11 cellular contexts compared by ENCODE assay signal in genomic region chr5:16626696-16627264, GRCh38. TPM values are rescaled to one million over a fixed set of nuclear protein-coding genes. Genes with fewer than 3 reads are reported as not detected.
DNase-seq lines count a peak whose midpoint lies in the region; ATAC-seq lines count a peak whose summit lies in the region.
"Had no signal": no experiment of that assay in that cellular context is flagged by ENCODE, and none has a peak within 500 bp of the region (broad histone marks: within the 10 kb centered on the region; RNA-seq: fewer than 3 reads in every experiment).

No MANE protein-coding gene starts in this region.

- no peaks in the 10 kb centered on the region for H3K27me3 Mint-ChIP-seq in activated CD8-positive, alpha-beta T cell treated with anti-CD3 and anti-CD28 coated beads, Interleukin-2, amount 10 ng/mL, durations not matched to agents 7 days and 5 days (ENCODE audit: low read depth)

- H3K9me3 ChIP-seq in right cardiac atrium (ENCODE audit: control insufficient read depth, low read length) (no peaks in the 10 kb centered on the region), subcutaneous abdominal adipose tissue (ENCODE audit: control insufficient read depth in 5 of 5, low read length in 5 of 5) (no peaks in the 10 kb centered on the region)

- peak overlapping the region; percentile 47 for H3K4me3 ChIP-seq in right cardiac atrium (ENCODE audit: low read length)
- no peak overlapping the region for H3K4me3 ChIP-seq in subcutaneous abdominal adipose tissue (ENCODE audit: low read depth in 1 of 5, low read length in 5 of 5)

- CTCF ChIA-PET in activated CD8-positive, alpha-beta T cell treated with anti-CD3 and anti-CD28 coated beads, Interleukin-2, amount 10 ng/mL, durations not matched to agents 7 days and 5 days (lab: Charles Lee): interaction anchor here (1.2 to 3.2 kb wide), 8 partner anchors 10 to 171 kb away, joined by 3 to 42 read pairs (median 4); partner anchors contain the start of gene RETREG1

- H3K27ac ChIP-seq in right cardiac atrium (ENCODE audit: low read length) (peak overlapping the region; percentile 89), subcutaneous abdominal adipose tissue (ENCODE audit: low read depth, low read length) (peak overlapping the region; percentile 86)

- 59% methylated on average over 5 of the region's 5 CpGs for WGBS in right cardiac atrium

- DNase-seq in right cardiac atrium (no peak), left ventricle myocardium superior (no peak), NCI-H69 (lab: John Stamatoyannopoulos, UW) (no peak), UCSD-AML1 (lab: John Stamatoyannopoulos, UW; ENCODE audit: unreplicated experiment) (no peak)
- DNase-seq in activated CD8-positive, alpha-beta T cell treated with anti-CD3 and anti-CD28 coated beads, Interleukin-2, amount 10 ng/mL, durations not matched to agents 7 days and 5 days: peak; percentile 72
- DNase-seq: NK-92 treated with Interleukin-12 subunit alpha and Interleukin-12 subunit beta, amount 100 ng/mL, for 24 hours; nucleus accumbens had no signal

- intact Hi-C loops in right cardiac atrium (cut with DNase I): loop anchor here in 1 of 4 donors (10.0 kb wide), 1 partner anchor 122 kb away; no protein-coding TSS in a partner anchor
- intact Hi-C loops in left ventricle myocardium superior (cut with micrococcal nuclease): no loop called here

- H3K4me1 Mint-ChIP-seq in activated CD8-positive, alpha-beta T cell treated with anti-CD3 and anti-CD28 coated beads, Interleukin-2, amount 10 ng/mL, durations not matched to agents 7 days and 5 days (ENCODE audit: low read depth): peaks cover 55% of the 10 kb centered on the region

- ATAC-seq in right cardiac atrium (peak in 1 of 2 donors; percentile 6), left ventricle myocardium superior (no peak), HG03196 (IDR thresholded peaks at IDR 0.05; ENCODE audit: unreplicated experiment) (peak; percentile 57), HG02763 (IDR thresholded peaks at IDR 0.05; ENCODE audit: unreplicated experiment) (no peak)
- peak; percentile 84 for ATAC-seq in activated CD8-positive, alpha-beta T cell treated with anti-CD3 and anti-CD28 coated beads, Interleukin-2, amount 10 ng/mL, durations not matched to agents 7 days and 5 days

- POLR2A ChIA-PET in activated CD8-positive, alpha-beta T cell treated with anti-CD3 and anti-CD28 coated beads, Interleukin-2, amount 10 ng/mL, durations not matched to agents 7 days and 5 days (lab: Charles Lee): interaction anchor here (0.9 to 6.8 kb wide), 2 partner anchors 10 to 35 kb away, joined by 4 to 136 read pairs; partner anchors contain the start of gene RETREG1

- H3K9ac ChIP-seq in subcutaneous abdominal adipose tissue (ENCODE audit: low read length in 5 of 5): no peak overlapping the region

- peak overlapping the region; percentile 58 for H3K4me3 Mint-ChIP-seq in activated CD8-positive, alpha-beta T cell treated with anti-CD3 and anti-CD28 coated beads, Interleukin-2, amount 10 ng/mL, durations not matched to agents 7 days and 5 days
- H3K4me3 Mint-ChIP-seq: B cell had no signal

- no peaks in the 10 kb centered on the region for H3K9me3 Mint-ChIP-seq in activated CD8-positive, alpha-beta T cell treated with anti-CD3 and anti-CD28 coated beads, Interleukin-2, amount 10 ng/mL, durations not matched to agents 7 days and 5 days (ENCODE audit: insufficient read depth)

- H3K27me3 ChIP-seq in right cardiac atrium (ENCODE audit: control insufficient read depth, insufficient read depth) (no peaks in the 10 kb centered on the region), subcutaneous abdominal adipose tissue (ENCODE audit: control insufficient read depth in 5 of 5, insufficient read depth in 4 of 5, low read length in 5 of 5) (no peaks in the 10 kb centered on the region)

- no peaks in the 10 kb centered on the region for H3K36me3 ChIP-seq in subcutaneous abdominal adipose tissue (ENCODE audit: control insufficient read depth in 5 of 5, insufficient read depth in 5 of 5, low read length in 5 of 5)

- peak overlapping the region; percentile 96 for H3K27ac Mint-ChIP-seq in activated CD8-positive, alpha-beta T cell treated with anti-CD3 and anti-CD28 coated beads, Interleukin-2, amount 10 ng/mL, durations not matched to agents 7 days and 5 days
- H3K27ac Mint-ChIP-seq: B cell had no signal

- H3K4me1 ChIP-seq in right cardiac atrium (ENCODE audit: control insufficient read depth, insufficient read depth, low read length): no peaks in the 10 kb centered on the region
- H3K4me1 ChIP-seq in subcutaneous abdominal adipose tissue (ENCODE audit: control insufficient read depth in 5 of 5, insufficient read depth in 5 of 5, low read length in 5 of 5): peaks cover 0 to 24% (median 15%) of the 10 kb centered on the region in 5 donors

- peaks cover 4% of the 10 kb centered on the region for H3K36me3 Mint-ChIP-seq in activated CD8-positive, alpha-beta T cell treated with anti-CD3 and anti-CD28 coated beads, Interleukin-2, amount 10 ng/mL, durations not matched to agents 7 days and 5 days (ENCODE audit: low read depth)

RNA-seq across cellular contexts. Expression of gene RETREG1, which starts 10.0 kb away (rescaled TPM):
- total RNA-seq in right cardiac atrium (100 to 1,000 TPM; 123 to 209 (median 152) TPM), left ventricle myocardium superior (202 TPM)
- polyA plus RNA-seq in right cardiac atrium: 114 TPM
- total RNA-seq in activated CD8-positive, alpha-beta T cell treated with anti-CD3 and anti-CD28 coated beads, Interleukin-2, amount 10 ng/mL, durations not matched to agents 7 days and 5 days: 10 to 100 TPM; 47.1 to 51.8 TPM

Comparison
In these comparisons a context has a peak if more than half of its experiments do, and no peak if none do; other contexts are left out.
1. ATAC-seq: peak in HG03196 (single experiment) and activated CD8-positive, alpha-beta T cell treated with anti-CD3 and anti-CD28 coated beads, Interleukin-2, amount 10 ng/mL, durations not matched to agents 7 days and 5 days (single experiment); none in left ventricle myocardium superior (single experiment) and HG02763 (single experiment).